In genomic region chr3:139317660-139318430, GRCh38 we compare ENCODE assay signal across 21 cellular contexts. TPM values are rescaled to one million over a fixed set of nuclear protein-coding genes. Genes with fewer than 3 reads are reported as not detected.
A peak's percentile ranks its signal among the peaks of the same experiment; 100 is the strongest.
DNase-seq lines count a peak whose midpoint lies in the region; ATAC-seq, FAIRE-seq and TF ChIP-seq lines count a peak whose summit lies in the region.
"Had no signal": no experiment of that assay in that cellular context is flagged by ENCODE, and none has a peak within 500 bp of the region (broad histone marks: within the 10 kb centered on the region; RNA-seq: fewer than 3 reads in every experiment).

No MANE protein-coding gene starts in this region.

- ATAC-seq in GM19395 (IDR thresholded peaks at IDR 0.05; ENCODE audit: unreplicated experiment) = no peak
- ATAC-seq in psoas muscle = no peak
- ATAC-seq: activated CD4-positive, alpha-beta T cell treated with anti-CD3 and anti-CD28 coated beads for 36 hours; effector memory CD8-positive, alpha-beta T cell; lower lobe of right lung had no signal

- peaks cover 0 to 4% (median 0%) of the 10 kb centered on the region in 3 donors for H3K27me3 ChIP-seq in psoas muscle (ENCODE audit: insufficient read depth in 3 of 3, low read length in 2 of 3)

- no peaks in the 10 kb centered on the region for H3K36me3 ChIP-seq in psoas muscle (ENCODE audit: insufficient read depth in 1 of 2, low read depth in 1 of 2)
- H3K36me3 ChIP-seq: esophagus squamous epithelium, lower lobe of right lung, prostate gland had no signal

- H3K4me1 ChIP-seq in psoas muscle = no peaks in the 10 kb centered on the region
- H3K4me1 ChIP-seq: esophagus squamous epithelium, lower lobe of right lung, prostate gland had no signal

- intact Hi-C loops in psoas muscle (cut with DNase I) = no loop called here

- FAIRE-seq in RCC 7860 (lab: Jason Lieb, UNC) = peak; percentile 45
- FAIRE-seq: keratinocyte had no signal

- TF ChIP-seq CTCF in psoas muscle (IDR thresholded peaks at IDR 0.05) = no peak

- 77 to 82% (median 78%) methylated on average over 8 of the region's 8 CpGs for WGBS in psoas muscle, 3 donors

- no peak overlapping the region for H3K27ac ChIP-seq in psoas muscle
- H3K27ac ChIP-seq: 22Rv1, esophagus squamous epithelium, lower lobe of right lung had no signal

- DNase-seq in DMS53 (lab: John Stamatoyannopoulos, UW) (peak; percentile 19), DMS53 treated with DMSO at 0.1 percent for 48 hours (lab: John Stamatoyannopoulos, UW; ENCODE audit: unreplicated experiment) (no peak), RCC 7860 (ENCODE audit: low spot score) (peak; percentile 69), glomerular visceral epithelial cell (ENCODE audit: extremely low spot score) (peak; percentile 35), retina (peak; percentile 30), HK-2 (ENCODE audit: unreplicated experiment) (no peak), psoas muscle (no peak)
- DNase-seq: activated CD4-positive, alpha-beta T cell treated with anti-CD3 and anti-CD28 coated beads for 36 hours; activated naive CD4-positive, alpha-beta T cell; activated T-cell treated with anti-CD3 and anti-CD28 coated beads, Interleukin-2, amount 50 U/mL, for 24 hours; CD4-positive, alpha-beta memory T cell; effector memory CD8-positive, alpha-beta T cell; esophagus squamous epithelium; GF-D8; lower lobe of right lung; NCI-H446 treated with DMSO at 0.1 percent for 48 hours; T-helper 2 cell had no signal

- H3K4me3 ChIP-seq in psoas muscle = no peak overlapping the region
- H3K4me3 ChIP-seq: esophagus squamous epithelium, lower lobe of right lung, prostate gland had no signal

- H3K9me3 ChIP-seq in psoas muscle = no peaks in the 10 kb centered on the region
- H3K9me3 ChIP-seq: esophagus squamous epithelium, lower lobe of right lung, prostate gland had no signal

RNA-seq across cellular contexts. Expression of gene MRPS22, which starts 26.0 kb away (rescaled TPM):
- 100 to 1,000 TPM in 1 of 4 donors, 10 to 100 TPM in 3; 67.4 to 108 (median 81.1) TPM for total RNA-seq in psoas muscle
- 100 to 1,000 TPM in 2 of 3 donors, 10 to 100 TPM in 1; 97.9 to 143 (median 126) TPM for polyA plus RNA-seq in psoas muscle

Comparison
In these comparisons a context has a peak if more than half of its experiments do, and no peak if none do; other contexts are left out.
1. DNase-seq: peak in DMS53 (single experiment), RCC 7860 (single experiment), glomerular visceral epithelial cell (single experiment) and retina (single experiment); none in DMS53 treated with DMSO at 0.1 percent for 48 hours (single experiment), HK-2 (single experiment) and psoas muscle (0 of 2).